ENCODE assay signal across 1 cellular context in genomic region chrX:39814391-39814790, GRCh38.
TF ChIP-seq lines count a peak whose summit lies in the region.

No MANE protein-coding gene starts in this region.

TF ChIP-seq in K562, 482 proteins besides CTCF, POLR2A, EP300 and RAD21 (continued from another document):
- TF ChIP-seq ZNF398 (CRISPR knock-in tag; IDR thresholded peaks at IDR 0.05): no peak
- TF ChIP-seq SMC3 (conservative IDR thresholded peaks at IDR 0.05; ENCODE audit: insufficient read depth, low read depth, low read length): 0 out of 2 replicates have a peak, but pooled peaks have one; percentile 34
- no peak for TF ChIP-seq TEAD4 (IDR thresholded peaks at IDR 0.05; ENCODE audit: low read length)
- TF ChIP-seq TEAD4 (CRISPR knock-in tag; IDR thresholded peaks at IDR 0.05; ENCODE audit: borderline replicate concordance): no peak
- TF ChIP-seq ETS1 (conservative IDR thresholded peaks at IDR 0.05; ENCODE audit: control insufficient read depth, low read depth, low read length): no peak
- TF ChIP-seq ZNF668 (CRISPR knock-in tag; IDR thresholded peaks at IDR 0.05): no peak
- TF ChIP-seq RAD51 (IDR thresholded peaks at IDR 0.05; ENCODE audit: borderline replicate concordance, low read depth): no peak
- TF ChIP-seq UBTF (IDR thresholded peaks at IDR 0.05; ENCODE audit: borderline replicate concordance in 1 of 2, low read depth in 2 of 2, low read length in 2 of 2): no peak
- TF ChIP-seq VEZF1 (CRISPR knock-in tag; IDR thresholded peaks at IDR 0.05): peak; percentile 50
- no peak for TF ChIP-seq KDM5B (IDR thresholded peaks at IDR 0.05; ENCODE audit: insufficient replicate concordance, low read depth, low read length)
- 0 out of 2 replicates have a peak, but pooled peaks have one; percentile 19 for TF ChIP-seq DEAF1 (CRISPR knock-in tag; IDR thresholded peaks at IDR 0.05)
TF ChIP-seq in K562: peak in this region for 3.
